ENCODE assay signal across 17 cellular contexts in genomic region chr17:43448720-43449469, GRCh38. TPM values are rescaled to one million over a fixed set of nuclear protein-coding genes. Genes with fewer than 3 reads are reported as not detected.
DNase-seq lines count a peak whose midpoint lies in the region; ATAC-seq and TF ChIP-seq lines count a peak whose summit lies in the region.
"Had no signal": no experiment of that assay in that cellular context is flagged by ENCODE, and none has a peak within 500 bp of the region (broad histone marks: within the 10 kb centered on the region; RNA-seq: fewer than 3 reads in every experiment).

No MANE protein-coding gene starts in this region.

- WGBS in thyroid gland, 2 donors: 78 to 80% methylated on average over 7 of the region's 7 CpGs

- no peaks in the 10 kb centered on the region for H3K27me3 ChIP-seq in Caco-2 (replicated peaks; ENCODE audit: control insufficient read depth, insufficient read depth, low read length)
- H3K27me3 ChIP-seq in lower lobe of right lung (ENCODE audit: low read depth): no peaks in the 10 kb centered on the region
- no peaks in the 10 kb centered on the region for H3K27me3 ChIP-seq in thyroid gland

- DNase-seq in Caco-2: no peak
- no peak for DNase-seq in epithelial cell of prostate (ENCODE audit: low read depth, low spot score)
- DNase-seq in lower lobe of right lung: no peak
- no peak for DNase-seq in thyroid gland
- no peak for DNase-seq in T-cell
- DNase-seq in NCI-H524 (lab: John Stamatoyannopoulos, UW): no peak
- DNase-seq in endothelial cell (ENCODE audit: low spot score): no peak
- DNase-seq: 8988T; CD4-positive, alpha-beta memory T cell; H9; IMR-90; Kasumi-1; NCI-H1105 treated with DMSO at 0.1 percent for 48 hours; NCI-H187; NK-92 treated with Interleukin-12 subunit alpha and Interleukin-12 subunit beta, amount 100 ng/mL, for 24 hours; SIG-M5 had no signal

- H3K9me3 Mint-ChIP-seq in Caco-2 (ENCODE audit: unreplicated experiment) (no peaks in the 10 kb centered on the region), T-cell (peaks cover 0 to 3% (median 0%) of the 10 kb centered on the region in 3 donors), endothelial cell (ENCODE audit: unreplicated experiment) (no peaks in the 10 kb centered on the region)

- H3K27me3 Mint-ChIP-seq in Caco-2 (ENCODE audit: insufficient read depth, unreplicated experiment) (no peaks in the 10 kb centered on the region), T-cell (peaks cover 7 to 16% of the 10 kb centered on the region in 2 donors), endothelial cell (ENCODE audit: unreplicated experiment) (peaks cover 7% of the 10 kb centered on the region)

- H3K36me3 Mint-ChIP-seq in Caco-2 (ENCODE audit: insufficient read depth, unreplicated experiment): no peaks in the 10 kb centered on the region
- no peaks in the 10 kb centered on the region for H3K36me3 Mint-ChIP-seq in T-cell
- no peaks in the 10 kb centered on the region for H3K36me3 Mint-ChIP-seq in endothelial cell (ENCODE audit: low read depth, unreplicated experiment)
- H3K36me3 Mint-ChIP-seq: CD4-positive, alpha-beta memory T cell had no signal

- no peaks in the 10 kb centered on the region for H3K9me3 ChIP-seq in Caco-2
- H3K9me3 ChIP-seq in lower lobe of right lung: no peaks in the 10 kb centered on the region
- no peaks in the 10 kb centered on the region for H3K9me3 ChIP-seq in thyroid gland

- peak overlapping the region; percentile 25 for H3K27ac ChIP-seq in epithelial cell of prostate
- peak overlapping the region; percentile 43 for H3K27ac ChIP-seq in lower lobe of right lung
- H3K27ac ChIP-seq in thyroid gland: peak overlapping the region; percentile 20 to 46 (median 42)

- no peak for ATAC-seq in lower lobe of right lung
- ATAC-seq in T-cell (replicated peaks in 1 of 4): no peak
- no peak for ATAC-seq in HG02852 (IDR thresholded peaks at IDR 0.05; ENCODE audit: unreplicated experiment)

- H3K27ac Mint-ChIP-seq in Caco-2 (ENCODE audit: unreplicated experiment): peak overlapping the region; percentile 32
- no peak overlapping the region for H3K27ac Mint-ChIP-seq in T-cell
- H3K27ac Mint-ChIP-seq in endothelial cell (ENCODE audit: unreplicated experiment): no peak overlapping the region
- H3K27ac Mint-ChIP-seq: CD4-positive, alpha-beta memory T cell; H9 had no signal

- POLR2A ChIA-PET in Caco-2 (lab: Charles Lee): interaction anchor here (0.7 to 1.3 kb wide), 5 partner anchors 17 to 88 kb away, joined by 3 to 9 read pairs (median 5); partner anchors contain the start of genes ARL4D and DHX8
- POLR2A ChIA-PET in T-cell (lab: Charles Lee): no interaction called here

- H3K4me1 Mint-ChIP-seq in Caco-2 (ENCODE audit: low read depth, unreplicated experiment) (peaks cover 20% of the 10 kb centered on the region), T-cell (no peaks in the 10 kb centered on the region), endothelial cell (ENCODE audit: unreplicated experiment) (peaks cover 4% of the 10 kb centered on the region)
- H3K4me1 Mint-ChIP-seq: CD4-positive, alpha-beta memory T cell had no signal

- H3K4me3 Mint-ChIP-seq in Caco-2 (ENCODE audit: unreplicated experiment): no peak overlapping the region
- H3K4me3 Mint-ChIP-seq in T-cell: no peak overlapping the region
- no peak overlapping the region for H3K4me3 Mint-ChIP-seq in endothelial cell (ENCODE audit: unreplicated experiment)
- H3K4me3 Mint-ChIP-seq: CD4-positive, alpha-beta memory T cell; H9 had no signal

- TF ChIP-seq CTCF in Caco-2 (IDR thresholded peaks at IDR 0.05; ENCODE audit: insufficient read depth in 1 of 2, low read depth in 1 of 2, low read length in 1 of 2, severe bottlenecking in 1 of 2, unreplicated experiment in 1 of 2): no peak
- TF ChIP-seq CTCF in lower lobe of right lung (IDR thresholded peaks at IDR 0.05): no peak
- no peak for TF ChIP-seq CTCF in thyroid gland (IDR thresholded peaks at IDR 0.05)
- no peak for TF ChIP-seq CTCF in endothelial cell (IDR thresholded peaks at IDR 0.05; ENCODE audit: unreplicated experiment)

- no TSS peak for BruUV-seq in Caco-2 (replicated peaks; lab: Mats Ljungman, UMichigan)

- H3K4me1 ChIP-seq in Caco-2 (peaks cover 23% of the 10 kb centered on the region), lower lobe of right lung (peaks cover 7% of the 10 kb centered on the region), thyroid gland (peaks cover 30% of the 10 kb centered on the region in 2 donors)

- no peak for TF ChIP-seq POLR2A in thyroid gland (IDR thresholded peaks at IDR 0.05)

- H3K4me3 ChIP-seq in Caco-2 (ENCODE audit: low read depth, low read length): no peak overlapping the region
- no peak overlapping the region for H3K4me3 ChIP-seq in lower lobe of right lung
- no peak overlapping the region for H3K4me3 ChIP-seq in thyroid gland (replicated peaks in 1 of 3)

- CTCF ChIA-PET in Caco-2 (lab: Charles Lee): interaction anchor here (1.0 to 2.1 kb wide), 2 partner anchors 22 to 35 kb away, joined by 4 to 15 read pairs; partner anchors contain the start of gene DHX8
- CTCF ChIA-PET in T-cell (lab: Charles Lee): no interaction called here

- H3K36me3 ChIP-seq in Caco-2 (ENCODE audit: control insufficient read depth, insufficient read depth, low read length): no peaks in the 10 kb centered on the region
- no peaks in the 10 kb centered on the region for H3K36me3 ChIP-seq in lower lobe of right lung
- no peaks in the 10 kb centered on the region for H3K36me3 ChIP-seq in thyroid gland

- intact Hi-C loops in Caco-2 (cut with micrococcal nuclease; ENCODE audit: unreplicated experiment): no loop called here
- intact Hi-C loops in lower lobe of right lung (cut with DNase I): no loop called here
- intact Hi-C loops in thyroid gland (cut with DNase I): no loop called here

RNA-seq across cellular contexts. Expression of gene DHX8, which starts 34.9 kb away (rescaled TPM):
- total RNA-seq in Caco-2 (2022) (56.3 and 66.8 TPM in 2 replicates), lower lobe of right lung (56.7 TPM), thyroid gland (100 to 1,000 TPM in 2 of 4 donors, 10 to 100 TPM in 2; 31.4 to 864 (median 78.8) TPM), T-cell (100 to 1,000 TPM in 1 of 5 donors, 10 to 100 TPM in 4; 68.9 to 103 (median 76.1) TPM), endothelial cell (ENCODE audit: unreplicated experiment) (54.1 TPM)

RNA-seq across cellular contexts. Expression of gene ARL4D, which starts 50.1 kb away (rescaled TPM):
- total RNA-seq in Caco-2 (2022): 16.0 and 19.9 TPM in 2 replicates
- total RNA-seq in lower lobe of right lung: 12.9 TPM
- total RNA-seq in thyroid gland: 10 to 100 TPM; 32.8 to 57.4 (median 48.9) TPM
- total RNA-seq in T-cell: 1 to 10 TPM; 1.3 to 2.9 (median 2.4) TPM
- 35.7 TPM for total RNA-seq in endothelial cell (ENCODE audit: unreplicated experiment)
